ENCODE assay signal across 1 cellular context in genomic region chr4:74327751-74328150, GRCh38.
TF ChIP-seq lines count a peak whose summit lies in the region.

No MANE protein-coding gene starts in this region.

TF ChIP-seq in K562, 482 proteins besides CTCF, POLR2A, EP300 and RAD21:
- TF ChIP-seq ZHX1 (conservative IDR thresholded peaks at IDR 0.05; ENCODE audit: low read length) (no peak), CBFA2T3 (IDR thresholded peaks at IDR 0.05) (no peak), TRIM28 (IDR thresholded peaks at IDR 0.05) (no peak), HSF4 (CRISPR knock-in tag; IDR thresholded peaks at IDR 0.05; ENCODE audit: borderline replicate concordance) (no peak), CBX1 (IDR thresholded peaks at IDR 0.05; ENCODE audit: low read depth) (no peak), STAG1 (CRISPR knock-in tag; IDR thresholded peaks at IDR 0.05; ENCODE audit: borderline replicate concordance) (no peak), RBM39 (optimal IDR thresholded peaks at IDR 0.05; ENCODE audit: low read depth, low read length) (no peak), ELF2 (CRISPR knock-in tag; IDR thresholded peaks at IDR 0.05) (no peak), SREBF2 (CRISPR knock-in tag; IDR thresholded peaks at IDR 0.05) (no peak), ZNF436 (CRISPR knock-in tag; IDR thresholded peaks at IDR 0.05) (no peak), ESRRA (IDR thresholded peaks at IDR 0.05; ENCODE audit: borderline replicate concordance, low read depth) (no peak), KLF6 (CRISPR knock-in tag; IDR thresholded peaks at IDR 0.05; ENCODE audit: borderline replicate concordance) (no peak), BRF1 (IDR thresholded peaks at IDR 0.05; ENCODE audit: borderline replicate concordance, extremely low read depth, insufficient read length) (no peak), KAT2B (IDR thresholded peaks at IDR 0.05; ENCODE audit: low read depth, low read length) (no peak), GABPB1 (CRISPR knock-in tag; IDR thresholded peaks at IDR 0.05) (no peak), JUNB (CRISPR knock-in tag; conservative IDR thresholded peaks at IDR 0.05) (no peak), POU5F1 (IDR thresholded peaks at IDR 0.05; ENCODE audit: borderline replicate concordance, low read depth, low read length, partially characterized antibody) (no peak)
